8 cellular contexts compared by ENCODE assay signal in the genomic region with DNA sequence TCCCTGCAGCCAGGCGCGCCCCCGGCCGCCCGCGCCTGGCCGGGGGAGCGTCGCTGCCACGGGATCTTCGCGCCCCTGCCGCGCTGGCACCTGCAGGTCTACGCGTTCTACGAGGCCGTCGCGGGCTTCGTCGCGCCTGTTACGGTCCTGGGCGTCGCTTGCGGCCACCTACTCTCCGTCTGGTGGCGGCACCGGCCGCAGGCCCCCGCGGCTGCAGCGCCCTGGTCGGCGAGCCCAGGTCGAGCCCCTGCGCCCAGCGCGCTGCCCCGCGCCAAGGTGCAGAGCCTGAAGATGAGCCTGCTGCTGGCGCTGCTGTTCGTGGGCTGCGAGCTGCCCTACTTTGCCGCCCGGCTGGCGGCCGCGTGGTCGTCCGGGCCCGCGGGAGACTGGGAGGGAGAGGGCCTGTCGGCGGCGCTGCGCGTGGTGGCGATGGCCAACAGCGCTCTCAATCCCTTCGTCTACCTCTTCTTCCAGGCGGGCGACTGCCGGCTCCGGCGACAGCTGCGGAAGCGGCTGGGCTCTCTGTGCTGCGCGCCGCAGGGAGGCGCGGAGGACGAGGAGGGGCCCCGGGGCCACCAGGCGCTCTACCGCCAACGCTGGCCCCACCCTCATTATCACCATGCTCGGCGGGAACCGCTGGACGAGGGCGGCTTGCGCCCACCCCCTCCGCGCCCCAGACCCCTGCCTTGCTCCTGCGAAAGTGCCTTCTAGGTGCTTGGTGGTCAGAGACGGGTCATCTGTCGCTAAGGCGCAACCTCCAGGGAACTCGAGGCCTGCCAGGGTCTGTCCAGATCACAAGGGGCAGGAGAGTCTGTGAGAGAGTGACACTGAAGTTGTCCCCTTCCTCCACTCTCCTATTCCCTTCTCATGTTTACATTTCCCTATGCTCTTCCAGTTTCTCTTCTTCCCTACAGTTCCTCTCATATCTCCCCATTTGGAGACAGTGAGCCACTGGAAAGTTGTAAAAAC. TPM values are rescaled to one million over a fixed set of nuclear protein-coding genes. Genes with fewer than 3 reads are reported as not detected.
DNase-seq lines count a peak whose midpoint lies in the region; ATAC-seq and TF ChIP-seq lines count a peak whose summit lies in the region.

No MANE protein-coding gene starts in this region.

- no peaks in the 10 kb centered on the region for H3K9me3 ChIP-seq in parathyroid adenoma (ENCODE audit: control insufficient read depth, low read length)

- intact Hi-C loops in activated T-helper 1 cell treated with anti-CD3 and anti-CD28 coated beads, Interleukin-12 subunit alpha, Interleukin-12 subunit beta, Interleukin-2, Interleukin-4 antibody, amounts not matched to agents 30 ng/mL and 10 ng/mL and 1 ng/mL, durations not matched to agents 14 hours and 24 hours and 36 hours (cut with micrococcal nuclease): loop anchor here (1.0 kb wide), 2 partner anchors 25 to 66 kb away; a partner anchor contains a TSS

- ATAC-seq in HG02840 (IDR thresholded peaks at IDR 0.05; ENCODE audit: low FRiP score, unreplicated experiment) (peak; percentile 43), foreskin keratinocyte (peak; percentile 26)

- peak overlapping the region; percentile 64 for H3K4me2 ChIP-seq in parathyroid adenoma (ENCODE audit: low read length)

- DNase-seq in DMS79 treated with DMSO at 0.1 percent for 48 hours (lab: John Stamatoyannopoulos, UW) (peak; percentile 43), DMS79 (lab: John Stamatoyannopoulos, UW) (no peak), NCI-H69 (lab: John Stamatoyannopoulos, UW) (peak; percentile 90), foreskin keratinocyte (peak in 1 of 2 donors; percentile 14), SKM-1 treated with dmso at 0.1 percent for 144 hours (lab: John Stamatoyannopoulos, UW; ENCODE audit: unreplicated experiment) (no peak)
- peak; percentile 21 for DNase-seq in activated T-helper 1 cell treated with anti-CD3 and anti-CD28 coated beads, Interleukin-12 subunit alpha, Interleukin-12 subunit beta, Interleukin-2, Interleukin-4 antibody, amounts not matched to agents 30 ng/mL and 10 ng/mL and 1 ng/mL, durations not matched to agents 14 hours and 24 hours and 36 hours (ENCODE audit: low spot score)

- TF ChIP-seq CTCF in foreskin keratinocyte (conservative IDR thresholded peaks at IDR 0.05) (no peak), parathyroid adenoma (IDR thresholded peaks at IDR 0.05) (no peak)

- peak overlapping the region; percentile 92 for H2AFZ ChIP-seq in parathyroid adenoma

- H3K79me2 ChIP-seq in parathyroid adenoma: no peaks in the 10 kb centered on the region

- no peaks in the 10 kb centered on the region for H3K36me3 ChIP-seq in parathyroid adenoma (ENCODE audit: control insufficient read depth, insufficient read depth, low read length)

- H3K27ac Mint-ChIP-seq in activated T-helper 1 cell treated with anti-CD3 and anti-CD28 coated beads, Interleukin-12 subunit alpha, Interleukin-12 subunit beta, Interleukin-2, Interleukin-4 antibody, amounts not matched to agents 30 ng/mL and 10 ng/mL and 1 ng/mL, durations not matched to agents 14 hours and 24 hours and 36 hours: peak overlapping the region; percentile 84

- H3K27me3 Mint-ChIP-seq in activated T-helper 1 cell treated with anti-CD3 and anti-CD28 coated beads, Interleukin-12 subunit alpha, Interleukin-12 subunit beta, Interleukin-2, Interleukin-4 antibody, amounts not matched to agents 30 ng/mL and 10 ng/mL and 1 ng/mL, durations not matched to agents 14 hours and 24 hours and 36 hours (ENCODE audit: insufficient read depth): peaks cover 26% of the 10 kb centered on the region

- H3K9ac ChIP-seq in parathyroid adenoma: no peak overlapping the region

- H3K4me3 ChIP-seq in parathyroid adenoma (ENCODE audit: low read depth, low read length): peak overlapping the region; percentile 23

- peaks cover 22% of the 10 kb centered on the region for H3K4me1 ChIP-seq in foreskin keratinocyte
- peaks cover 2% of the 10 kb centered on the region for H3K4me1 ChIP-seq in parathyroid adenoma

- H3K27ac ChIP-seq in foreskin keratinocyte: no peak overlapping the region
- peak overlapping the region; percentile 22 for H3K27ac ChIP-seq in parathyroid adenoma

- peak overlapping the region; percentile 77 for H3K4me3 Mint-ChIP-seq in activated T-helper 1 cell treated with anti-CD3 and anti-CD28 coated beads, Interleukin-12 subunit alpha, Interleukin-12 subunit beta, Interleukin-2, Interleukin-4 antibody, amounts not matched to agents 30 ng/mL and 10 ng/mL and 1 ng/mL, durations not matched to agents 14 hours and 24 hours and 36 hours

- no peaks in the 10 kb centered on the region for H3K9me3 Mint-ChIP-seq in activated T-helper 1 cell treated with anti-CD3 and anti-CD28 coated beads, Interleukin-12 subunit alpha, Interleukin-12 subunit beta, Interleukin-2, Interleukin-4 antibody, amounts not matched to agents 30 ng/mL and 10 ng/mL and 1 ng/mL, durations not matched to agents 14 hours and 24 hours and 36 hours

- H3K27me3 ChIP-seq in foreskin keratinocyte (peaks cover 18% of the 10 kb centered on the region), parathyroid adenoma (ENCODE audit: control insufficient read depth, insufficient read depth, low read length) (no peaks in the 10 kb centered on the region)

- peaks cover 3% of the 10 kb centered on the region for H3K36me3 Mint-ChIP-seq in activated T-helper 1 cell treated with anti-CD3 and anti-CD28 coated beads, Interleukin-12 subunit alpha, Interleukin-12 subunit beta, Interleukin-2, Interleukin-4 antibody, amounts not matched to agents 30 ng/mL and 10 ng/mL and 1 ng/mL, durations not matched to agents 14 hours and 24 hours and 36 hours (ENCODE audit: low read depth)

- peaks cover 35% of the 10 kb centered on the region for H3K4me1 Mint-ChIP-seq in activated T-helper 1 cell treated with anti-CD3 and anti-CD28 coated beads, Interleukin-12 subunit alpha, Interleukin-12 subunit beta, Interleukin-2, Interleukin-4 antibody, amounts not matched to agents 30 ng/mL and 10 ng/mL and 1 ng/mL, durations not matched to agents 14 hours and 24 hours and 36 hours (ENCODE audit: low read depth)

RNA-seq across cellular contexts. Expression of a gene that starts 1.3 kb away (rescaled TPM):
- 0.22 and 0.26 TPM in 2 replicates for total RNA-seq in activated T-helper 1 cell treated with anti-CD3 and anti-CD28 coated beads, Interleukin-12 subunit alpha, Interleukin-12 subunit beta, Interleukin-2, Interleukin-4 antibody, amounts not matched to agents 30 ng/mL and 10 ng/mL and 1 ng/mL, durations not matched to agents 14 hours and 24 hours and 36 hours
- total RNA-seq in foreskin keratinocyte: 0.07 TPM in 1 of 2 replicates, not detected in the other
- polyA plus RNA-seq in foreskin keratinocyte: 0.14 and 0.17 TPM in 2 replicates

RNA-seq across cellular contexts. Expression of a gene that starts 25.4 kb away (rescaled TPM):
- total RNA-seq in activated T-helper 1 cell treated with anti-CD3 and anti-CD28 coated beads, Interleukin-12 subunit alpha, Interleukin-12 subunit beta, Interleukin-2, Interleukin-4 antibody, amounts not matched to agents 30 ng/mL and 10 ng/mL and 1 ng/mL, durations not matched to agents 14 hours and 24 hours and 36 hours: 3.0 and 6.0 TPM in 2 replicates
- total RNA-seq in foreskin keratinocyte: 2.4 and 2.6 TPM in 2 replicates
- 3.1 TPM in 2 replicates for polyA plus RNA-seq in foreskin keratinocyte

Comparison
In these comparisons a context has a peak if more than half of its experiments do, and no peak if none do; other contexts are left out.
1. DNase-seq: peak in DMS79 treated with DMSO at 0.1 percent for 48 hours (single experiment), NCI-H69 (single experiment) and activated T-helper 1 cell treated with anti-CD3 and anti-CD28 coated beads, Interleukin-12 subunit alpha, Interleukin-12 subunit beta, Interleukin-2, Interleukin-4 antibody, amounts not matched to agents 30 ng/mL and 10 ng/mL and 1 ng/mL, durations not matched to agents 14 hours and 24 hours and 36 hours (single experiment); none in DMS79 (single experiment) and SKM-1 treated with dmso at 0.1 percent for 144 hours (single experiment).